12 cellular contexts compared by ENCODE assay signal in genomic region chr11:8258289-8258688, GRCh38. TPM values are rescaled to one million over a fixed set of nuclear protein-coding genes. Genes with fewer than 3 reads are reported as not detected.
DNase-seq lines count a peak whose midpoint lies in the region.
"Had no signal": no experiment of that assay in that cellular context is flagged by ENCODE, and none has a peak within 500 bp of the region (broad histone marks: within the 10 kb centered on the region; RNA-seq: fewer than 3 reads in every experiment).

No MANE protein-coding gene starts in this region.

- DNase-seq in A172 (ENCODE audit: low spot score) (peak; percentile 40), H4 (ENCODE audit: low spot score) (peak; percentile 77), UCSD-AML1 (lab: John Stamatoyannopoulos, UW; ENCODE audit: unreplicated experiment) (peak; percentile 63), medulla oblongata (ENCODE audit: extremely low spot score) (peak; percentile 79), dedifferentiated amniotic fluid mesenchymal stem cell (ENCODE audit: extremely low spot score) (no peak), SHP77 treated with DMSO at 0.1 percent for 48 hours (lab: John Stamatoyannopoulos, UW) (no peak), AG08395 (ENCODE audit: low spot score) (no peak), NCI-H2171 treated with DMSO at 0.1 percent for 48 hours (lab: John Stamatoyannopoulos, UW) (no peak)
- DNase-seq: activated T-cell treated with anti-CD3 and anti-CD28 coated beads, Interleukin-2, amount 50 U/mL, for 1 hour; effector memory CD8-positive, alpha-beta T cell; Karpas-422 had no signal

RNA-seq across cellular contexts. Expression of gene LMO1, which starts 5.4 kb away (rescaled TPM):
- total RNA-seq in A172 (2014; rRNA removed; shearing (Covaris generic)), result 0.22 and 1.7 TPM in 2 replicates
- total RNA-seq in H4 (2014; rRNA removed; shearing (Covaris generic)), result 0.46 TPM in 1 of 2 replicates, not detected in the other
- total RNA-seq: liver had no signal

Comparison
In these comparisons a context has a peak if more than half of its experiments do, and no peak if none do; other contexts are left out.
1. DNase-seq: peak in A172 (single experiment), H4 (single experiment), UCSD-AML1 (single experiment) and medulla oblongata (single experiment); none in dedifferentiated amniotic fluid mesenchymal stem cell (single experiment), SHP77 treated with DMSO at 0.1 percent for 48 hours (single experiment), AG08395 (single experiment) and NCI-H2171 treated with DMSO at 0.1 percent for 48 hours (single experiment).